ENCODE assay signal across 13 cellular contexts in the genomic region with DNA sequence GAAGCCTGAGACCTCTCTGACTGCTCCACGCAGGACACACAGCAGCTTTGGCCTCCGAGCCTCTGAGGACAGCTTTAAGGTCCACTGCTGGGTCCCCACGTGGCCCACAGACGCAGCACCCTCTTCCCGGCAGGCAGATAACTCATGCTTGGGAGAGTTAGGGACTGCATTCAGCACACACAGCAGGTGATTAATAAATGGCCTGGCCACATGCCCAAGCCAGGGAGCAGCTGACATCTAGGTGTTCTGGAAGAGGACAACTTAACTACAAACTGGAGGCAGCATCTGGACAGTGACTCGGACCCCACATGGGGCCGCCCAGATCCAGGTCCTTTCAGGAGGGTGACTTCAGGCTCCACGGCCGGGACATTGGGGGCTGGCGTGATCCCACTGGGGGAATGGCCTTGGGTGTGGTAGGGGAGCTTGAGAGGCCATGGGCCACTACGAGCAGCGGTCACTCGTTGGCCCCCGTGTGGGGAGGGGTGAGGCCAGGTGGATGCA. TPM values are rescaled to one million over a fixed set of nuclear protein-coding genes. Genes with fewer than 3 reads are reported as not detected.
A peak's percentile ranks its signal among the peaks of the same experiment; 100 is the strongest.
DNase-seq lines count a peak whose midpoint lies in the region; ATAC-seq and TF ChIP-seq lines count a peak whose summit lies in the region.
"Had no signal": no experiment of that assay in that cellular context is flagged by ENCODE, and none has a peak within 500 bp of the region (broad histone marks: within the 10 kb centered on the region; RNA-seq: fewer than 3 reads in every experiment).

No MANE protein-coding gene starts in this region.

- no peak for TF ChIP-seq POLR2A in spleen (IDR thresholded peaks at IDR 0.05)

- H3K4me1 ChIP-seq in spleen = peaks cover 33 to 99% (median 66%) of the 10 kb centered on the region in 6 donors

- intact Hi-C loops in spleen (cut with DNase I; ENCODE audit: low total_unique reads) = no loop called here

- 80 to 95% (median 92%) methylated on average over 3 to 14 of the region's 14 CpGs for WGBS in spleen, 5 donors

- TF ChIP-seq CTCF in spleen (IDR thresholded peaks at IDR 0.05 in 8 of 11, conservative IDR thresholded peaks at IDR 0.05 in 3 of 11) = no peak
- no peak for TF ChIP-seq CTCF in type B pancreatic cell (conservative IDR thresholded peaks at IDR 0.05)

- peaks cover 0 to 64% (median 28%) of the 10 kb centered on the region in 6 donors for H3K36me3 ChIP-seq in spleen

- CTCF ChIA-PET in activated CD4-positive, alpha-beta T cell treated with anti-CD3 and anti-CD28 coated beads, Interleukin-2, amount 10 ng/mL, durations not matched to agents 7 days and 5 days (lab: Charles Lee) = interaction anchor here (0.8 kb wide), 1 partner anchor 56 kb away, joined by 3 read pairs; no protein-coding TSS in a partner anchor
- CTCF ChIA-PET in HEK293T (lab: Yijun Ruan, JAX) = no interaction called here

- no peaks in the 10 kb centered on the region for H3K27me3 ChIP-seq in spleen (replicated peaks in 1 of 7)

- peak; percentile 4 for DNase-seq in activated CD4-positive, alpha-beta T cell treated with anti-CD3 and anti-CD28 coated beads, Interleukin-2, amount 50 U/mL, for 1 hour
- no peak for DNase-seq in activated CD4-positive, alpha-beta T cell treated with anti-CD3 and anti-CD28 coated beads, Interleukin-2, amount 10 ng/mL, durations not matched to agents 7 days and 5 days
- DNase-seq in NCI-H146 (lab: John Stamatoyannopoulos, UW) (peak; percentile 39), iPS-NIHi11 (ENCODE audit: low spot score) (peak; percentile 6), spleen (peak; percentile 71), HEK293T (ENCODE audit: extremely low spot score) (no peak), type B pancreatic cell (ENCODE audit: extremely low spot score, unreplicated experiment) (no peak)
- DNase-seq: NCI-H2171 treated with DMSO at 0.1 percent for 48 hours had no signal

- no peaks in the 10 kb centered on the region for H3K9me3 Mint-ChIP-seq in activated CD4-positive, alpha-beta T cell treated with anti-CD3 and anti-CD28 coated beads, Interleukin-2, amount 10 ng/mL, durations not matched to agents 7 days and 5 days
- H3K9me3 Mint-ChIP-seq in type B pancreatic cell = no peaks in the 10 kb centered on the region

- POLR2A ChIA-PET in activated CD4-positive, alpha-beta T cell treated with anti-CD3 and anti-CD28 coated beads, Interleukin-2, amount 10 ng/mL, durations not matched to agents 7 days and 5 days (lab: Charles Lee) = no interaction called here
- POLR2A ChIA-PET in HEK293T (lab: Yijun Ruan, JAX) = interaction anchor here (0.9 kb wide), 1 partner anchor 11 kb away, joined by 3 read pairs; a partner anchor contains a TSS

- H3K27ac Mint-ChIP-seq in activated CD4-positive, alpha-beta T cell treated with anti-CD3 and anti-CD28 coated beads, Interleukin-2, amount 10 ng/mL, durations not matched to agents 7 days and 5 days = no peak overlapping the region
- H3K27ac Mint-ChIP-seq in type B pancreatic cell = no peak overlapping the region

- peaks cover 30% of the 10 kb centered on the region for H3K36me3 Mint-ChIP-seq in activated CD4-positive, alpha-beta T cell treated with anti-CD3 and anti-CD28 coated beads, Interleukin-2, amount 10 ng/mL, durations not matched to agents 7 days and 5 days (ENCODE audit: low read depth)
- peaks cover 5% of the 10 kb centered on the region for H3K36me3 Mint-ChIP-seq in type B pancreatic cell

- no peak overlapping the region for H3K4me3 ChIP-seq in spleen
- H3K4me3 ChIP-seq: A549, thoracic aorta had no signal

- H3K4me1 Mint-ChIP-seq in activated CD4-positive, alpha-beta T cell treated with anti-CD3 and anti-CD28 coated beads, Interleukin-2, amount 10 ng/mL, durations not matched to agents 7 days and 5 days = peaks cover 51% of the 10 kb centered on the region
- H3K4me1 Mint-ChIP-seq in type B pancreatic cell (ENCODE audit: unreplicated experiment) = peaks cover 17% of the 10 kb centered on the region

- no peak overlapping the region for H3K4me3 Mint-ChIP-seq in activated CD4-positive, alpha-beta T cell treated with anti-CD3 and anti-CD28 coated beads, Interleukin-2, amount 10 ng/mL, durations not matched to agents 7 days and 5 days
- H3K4me3 Mint-ChIP-seq in type B pancreatic cell = no peak overlapping the region

- H3K9me3 ChIP-seq in spleen = no peaks in the 10 kb centered on the region
- H3K9me3 ChIP-seq: A549, thoracic aorta had no signal

- H3K27ac ChIP-seq in spleen = peak overlapping the region in 2 of 8 donors; percentile 90 to 96
- H3K27ac ChIP-seq: A549, epithelial cell of prostate, thoracic aorta had no signal

- no peak for ATAC-seq in GM19023 (IDR thresholded peaks at IDR 0.05; ENCODE audit: unreplicated experiment)
- ATAC-seq: A549, SK-N-SH treated with all-trans-retinoic acid at 6 μM for 48 hours had no signal

- H3K27me3 Mint-ChIP-seq in activated CD4-positive, alpha-beta T cell treated with anti-CD3 and anti-CD28 coated beads, Interleukin-2, amount 10 ng/mL, durations not matched to agents 7 days and 5 days = no peaks in the 10 kb centered on the region
- H3K27me3 Mint-ChIP-seq in type B pancreatic cell = peaks cover 3% of the 10 kb centered on the region

TF ChIP-seq in HEK293T, 16 proteins besides CTCF, POLR2A, EP300 and RAD21:
- no peak for TF ChIP-seq ZNF384 (IDR thresholded peaks at IDR 0.05)
- TF ChIP-seq SUZ12 (IDR thresholded peaks at IDR 0.05) = no peak
- TF ChIP-seq, protein P1, sequence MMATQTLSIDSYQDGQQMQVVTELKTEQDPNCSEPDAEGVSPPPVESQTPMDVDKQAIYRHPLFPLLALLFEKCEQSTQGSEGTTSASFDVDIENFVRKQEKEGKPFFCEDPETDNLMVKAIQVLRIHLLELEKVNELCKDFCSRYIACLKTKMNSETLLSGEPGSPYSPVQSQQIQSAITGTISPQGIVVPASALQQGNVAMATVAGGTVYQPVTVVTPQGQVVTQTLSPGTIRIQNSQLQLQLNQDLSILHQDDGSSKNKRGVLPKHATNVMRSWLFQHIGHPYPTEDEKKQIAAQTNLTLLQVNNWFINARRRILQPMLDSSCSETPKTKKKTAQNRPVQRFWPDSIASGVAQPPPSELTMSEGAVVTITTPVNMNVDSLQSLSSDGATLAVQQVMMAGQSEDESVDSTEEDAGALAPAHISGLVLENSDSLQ (IDR thresholded peaks at IDR 0.05) = no peak
- TF ChIP-seq NFRKB (IDR thresholded peaks at IDR 0.05) = no peak
- TF ChIP-seq ARNT (IDR thresholded peaks at IDR 0.05) = no peak
- TF ChIP-seq FOXM1 (IDR thresholded peaks at IDR 0.05; ENCODE audit: borderline replicate concordance) = no peak
- no peak for TF ChIP-seq FOXA1 (IDR thresholded peaks at IDR 0.05)
- no peak for TF ChIP-seq SP1 (IDR thresholded peaks at IDR 0.05)
- no peak for TF ChIP-seq BHLHE40 (IDR thresholded peaks at IDR 0.05; ENCODE audit: borderline replicate concordance)
- TF ChIP-seq HDGF (IDR thresholded peaks at IDR 0.05; ENCODE audit: borderline replicate concordance) = no peak
- TF ChIP-seq TARDBP (IDR thresholded peaks at IDR 0.05) = no peak
- TF ChIP-seq LEF1 (IDR thresholded peaks at IDR 0.05; ENCODE audit: borderline replicate concordance) = no peak
- TF ChIP-seq L3MBTL2 (conservative IDR thresholded peaks at IDR 0.05) = no peak
- TF ChIP-seq ELF4 (IDR thresholded peaks at IDR 0.05) = no peak
- TF ChIP-seq CTBP1 (IDR thresholded peaks at IDR 0.05; ENCODE audit: borderline replicate concordance) = no peak
- no peak for TF ChIP-seq FOXK2 (IDR thresholded peaks at IDR 0.05)

RNA-seq across cellular contexts. Expression of a gene that starts 11.3 kb away (rescaled TPM):
- 10 to 100 TPM; 29.5 to 29.9 TPM for total RNA-seq in activated CD4-positive, alpha-beta T cell treated with anti-CD3 and anti-CD28 coated beads, Interleukin-2, amount 10 ng/mL, durations not matched to agents 7 days and 5 days
- total RNA-seq in spleen (100 to 1,000 TPM in 6 of 7 donors, 10 to 100 TPM in 1; 75.0 to 142 (median 113) TPM), type B pancreatic cell (ENCODE audit: low replicate concordance) (19.4 and 21.6 TPM in 2 replicates)
- 10 to 100 TPM; 26.5 to 68.9 (median 50.4) TPM for polyA plus RNA-seq in spleen

RNA-seq across cellular contexts. Expression of a gene that starts 26.8 kb away (rescaled TPM):
- 10 to 100 TPM; 40.3 to 42.6 TPM for total RNA-seq in activated CD4-positive, alpha-beta T cell treated with anti-CD3 and anti-CD28 coated beads, Interleukin-2, amount 10 ng/mL, durations not matched to agents 7 days and 5 days
- total RNA-seq in spleen = 10 to 100 TPM; 32.8 to 78.8 (median 44.6) TPM
- 10 to 100 TPM; 21.7 to 38.9 (median 23.0) TPM for polyA plus RNA-seq in spleen
- total RNA-seq in type B pancreatic cell (ENCODE audit: low replicate concordance) = 17.7 and 22.2 TPM in 2 replicates

Comparison
In these comparisons a context has a peak if more than half of its experiments do, and no peak if none do; other contexts are left out.
1. DNase-seq: peak in activated CD4-positive, alpha-beta T cell treated with anti-CD3 and anti-CD28 coated beads, Interleukin-2, amount 50 U/mL, for 1 hour (single experiment), NCI-H146 (single experiment), iPS-NIHi11 (single experiment) and spleen (single experiment); none in activated CD4-positive, alpha-beta T cell treated with anti-CD3 and anti-CD28 coated beads, Interleukin-2, amount 10 ng/mL, durations not matched to agents 7 days and 5 days (single experiment), HEK293T (single experiment) and type B pancreatic cell (single experiment).